1 cellular context compared by ENCODE assay signal in genomic region chr1:147611021-147611426, GRCh38.
TF ChIP-seq lines count a peak whose summit lies in the region.

No MANE protein-coding gene starts in this region.

TF ChIP-seq in WTC11, 78 proteins besides CTCF, POLR2A, EP300 and RAD21 (continued from another document):
- TF ChIP-seq, protein P1, sequence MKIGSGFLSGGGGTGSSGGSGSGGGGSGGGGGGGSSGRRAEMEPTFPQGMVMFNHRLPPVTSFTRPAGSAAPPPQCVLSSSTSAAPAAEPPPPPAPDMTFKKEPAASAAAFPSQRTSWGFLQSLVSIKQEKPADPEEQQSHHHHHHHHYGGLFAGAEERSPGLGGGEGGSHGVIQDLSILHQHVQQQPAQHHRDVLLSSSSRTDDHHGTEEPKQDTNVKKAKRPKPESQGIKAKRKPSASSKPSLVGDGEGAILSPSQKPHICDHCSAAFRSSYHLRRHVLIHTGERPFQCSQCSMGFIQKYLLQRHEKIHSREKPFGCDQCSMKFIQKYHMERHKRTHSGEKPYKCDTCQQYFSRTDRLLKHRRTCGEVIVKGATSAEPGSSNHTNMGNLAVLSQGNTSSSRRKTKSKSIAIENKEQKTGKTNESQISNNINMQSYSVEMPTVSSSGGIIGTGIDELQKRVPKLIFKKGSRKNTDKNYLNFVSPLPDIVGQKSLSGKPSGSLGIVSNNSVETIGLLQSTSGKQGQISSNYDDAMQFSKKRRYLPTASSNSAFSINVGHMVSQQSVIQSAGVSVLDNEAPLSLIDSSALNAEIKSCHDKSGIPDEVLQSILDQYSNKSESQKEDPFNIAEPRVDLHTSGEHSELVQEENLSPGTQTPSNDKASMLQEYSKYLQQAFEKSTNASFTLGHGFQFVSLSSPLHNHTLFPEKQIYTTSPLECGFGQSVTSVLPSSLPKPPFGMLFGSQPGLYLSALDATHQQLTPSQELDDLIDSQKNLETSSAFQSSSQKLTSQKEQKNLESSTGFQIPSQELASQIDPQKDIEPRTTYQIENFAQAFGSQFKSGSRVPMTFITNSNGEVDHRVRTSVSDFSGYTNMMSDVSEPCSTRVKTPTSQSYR (CRISPR knock-in tag; IDR thresholded peaks at IDR 0.05) = no peak
